In genomic region chr10:35335133-35335532, GRCh38 we compare ENCODE assay signal across 8 cellular contexts. TPM values are rescaled to one million over a fixed set of nuclear protein-coding genes. Genes with fewer than 3 reads are reported as not detected.
A peak's percentile ranks its signal among the peaks of the same experiment; 100 is the strongest.
DNase-seq lines count a peak whose midpoint lies in the region; ATAC-seq and TF ChIP-seq lines count a peak whose summit lies in the region.

No MANE protein-coding gene starts in this region.

- no peak for DNase-seq in CD14-positive monocyte (ENCODE audit: low spot score)
- no peak for DNase-seq in MG63
- DNase-seq in dorsolateral prefrontal cortex, result no peak
- no peak for DNase-seq in NCI-H82 (lab: John Stamatoyannopoulos, UW)
- no peak for DNase-seq in SW 1271 (lab: John Stamatoyannopoulos, UW)
- DNase-seq in hippocampal formation (lab: John Stamatoyannopoulos, UW), result no peak

- peaks cover 57% of the 10 kb centered on the region for H3K4me1 Mint-ChIP-seq in CD14-positive monocyte

- peak overlapping the region; percentile 27 for H3K4me2 ChIP-seq in neural cell (ENCODE audit: low read length)

- peak overlapping the region; percentile 91 for H3K4me3 ChIP-seq in MG63
- H3K4me3 ChIP-seq in dorsolateral prefrontal cortex, result peak overlapping the region; percentile 64 to 99 (median 92)
- peak overlapping the region; percentile 87 for H3K4me3 ChIP-seq in neural cell (ENCODE audit: low read length)

- peak overlapping the region in 8 of 59 donors; percentile 11 to 94 (median 84) for H3K27ac ChIP-seq in dorsolateral prefrontal cortex
- no peak overlapping the region for H3K27ac ChIP-seq in neural cell (ENCODE audit: low read length)

- no peaks in the 10 kb centered on the region for H3K9me3 Mint-ChIP-seq in CD14-positive monocyte

- no peaks in the 10 kb centered on the region for H4K20me1 ChIP-seq in neural cell (ENCODE audit: insufficient read depth)

- peaks cover 70% of the 10 kb centered on the region for H3K79me2 ChIP-seq in neural cell (replicated peaks; ENCODE audit: insufficient read depth, low read length)

- H3K9me2 ChIP-seq in neural cell (ENCODE audit: insufficient read depth, low read length), result no peaks in the 10 kb centered on the region

- H3K36me3 ChIP-seq in MG63, result peaks cover 22% of the 10 kb centered on the region
- H3K36me3 ChIP-seq in neural cell (ENCODE audit: insufficient read depth, low read length), result no peaks in the 10 kb centered on the region

- no peak for ATAC-seq in GM18858 (IDR thresholded peaks at IDR 0.05; ENCODE audit: unreplicated experiment)

- TF ChIP-seq CTCF in CD14-positive monocyte (IDR thresholded peaks at IDR 0.05), result no peak
- no peak for TF ChIP-seq CTCF in dorsolateral prefrontal cortex (IDR thresholded peaks at IDR 0.05 in 54 of 56, conservative IDR thresholded peaks at IDR 0.05 in 2 of 56; ENCODE audit: low read depth in 1 of 56, partially characterized antibody in 56 of 56)
- no peak for TF ChIP-seq CTCF in neural cell (IDR thresholded peaks at IDR 0.05; ENCODE audit: poor library complexity, severe bottlenecking)

- H3K4me3 Mint-ChIP-seq in CD14-positive monocyte, result peak overlapping the region; percentile 89 to 90

- no peak for TF ChIP-seq RAD21 in neural cell (conservative IDR thresholded peaks at IDR 0.05)

- H3K27me3 ChIP-seq in MG63 (no peaks in the 10 kb centered on the region), dorsolateral prefrontal cortex (no peaks in the 10 kb centered on the region), neural cell (ENCODE audit: insufficient read depth, low read depth, low read length) (no peaks in the 10 kb centered on the region)

- peaks cover 0 to 1% (median 0%) of the 10 kb centered on the region in 3 donors for H3K27me3 Mint-ChIP-seq in CD14-positive monocyte (ENCODE audit: low read depth in 3 of 3)

- peak overlapping the region in 5 of 7 donors; percentile 70 to 90 (median 80) for H3K27ac Mint-ChIP-seq in CD14-positive monocyte

- TF ChIP-seq EP300 in neural cell (conservative IDR thresholded peaks at IDR 0.05; ENCODE audit: poor library complexity, severe bottlenecking), result no peak

- intact Hi-C loops in CD14-positive monocyte (cut with micrococcal nuclease), result loop anchor here in 1 of 2 donors (5.0 kb wide), 1 partner anchor 117 kb away; no protein-coding TSS in a partner anchor
- intact Hi-C loops in dorsolateral prefrontal cortex (cut with DNase I), result loop anchor here (5.0 to 10.0 kb wide), 6 partner anchors 80 to 227 kb away; partner anchors contain the start of gene CREM (in 1 of the 2)

- no peaks in the 10 kb centered on the region for H3F3A ChIP-seq in neural cell (ENCODE audit: insufficient read depth, low read length, poor library complexity, severe bottlenecking)

- no peak overlapping the region for H2AFZ ChIP-seq in neural cell (ENCODE audit: low read depth, low read length)

- H3K9me3 ChIP-seq in MG63, result no peaks in the 10 kb centered on the region; the same call in 1 of the 2 replicates
- H3K9me3 ChIP-seq in neural cell (ENCODE audit: low read length), result no peaks in the 10 kb centered on the region

- peaks cover 7 to 19% of the 10 kb centered on the region in 2 donors for H3K36me3 Mint-ChIP-seq in CD14-positive monocyte

- no peak overlapping the region for H3K9ac ChIP-seq in neural cell (ENCODE audit: low read length)

TF ChIP-seq in neural cell, 6 proteins besides CTCF, POLR2A, EP300 and RAD21:
- no peak for TF ChIP-seq SMC3 (conservative IDR thresholded peaks at IDR 0.05; ENCODE audit: poor library complexity)
- TF ChIP-seq EZH2 (IDR thresholded peaks at IDR 0.05; ENCODE audit: borderline replicate concordance, insufficient read depth, low read length, poor library complexity, severe bottlenecking), result no peak
- TF ChIP-seq POLR2AphosphoS5 (IDR thresholded peaks at IDR 0.05), result no peak
- TF ChIP-seq TAF1 (IDR thresholded peaks at IDR 0.05; ENCODE audit: low read depth), result no peak
- TF ChIP-seq REST (IDR thresholded peaks at IDR 0.05; ENCODE audit: borderline replicate concordance), result no peak
- TF ChIP-seq MXI1 (conservative IDR thresholded peaks at IDR 0.05; ENCODE audit: poor library complexity, severe bottlenecking), result no peak

RNA-seq across cellular contexts. Expression of gene CCNY, which starts 1.2 kb away (rescaled TPM):
- polyA plus RNA-seq in CD14-positive monocyte, result 10 to 100 TPM; 39.9 to 64.8 TPM
- total RNA-seq in MG63 (2014; rRNA removed; shearing (Covaris generic); ENCODE audit: low replicate concordance), result 36.1 and 47.2 TPM in 2 replicates
- total RNA-seq in dorsolateral prefrontal cortex, result 100 to 1,000 TPM in 53 of 120 experiments, 10 to 100 TPM in 67; 62.3 to 136 (median 97.7) TPM
- polyA plus RNA-seq in neural cell, result 36.1 and 36.4 TPM in 2 replicates
- polyA minus RNA-seq in neural cell, result 49.2 and 54.5 TPM in 2 replicates
